8 cellular contexts compared by ENCODE assay signal in genomic region chr19:7869453-7869909, GRCh38. TPM values are rescaled to one million over a fixed set of nuclear protein-coding genes. Genes with fewer than 3 reads are reported as not detected.
A peak's percentile ranks its signal among the peaks of the same experiment; 100 is the strongest.
DNase-seq lines count a peak whose midpoint lies in the region; ATAC-seq and TF ChIP-seq lines count a peak whose summit lies in the region.

No MANE protein-coding gene starts in this region.

- H3K9me3 ChIP-seq in spleen: peaks cover 0 to 3% (median 0%) of the 10 kb centered on the region in 8 donors

- peak overlapping the region; percentile 29 to 74 (median 45) for H3K4me3 ChIP-seq in spleen

- DNase-seq in SKM-1 (lab: John Stamatoyannopoulos, UW; ENCODE audit: unreplicated experiment) (peak; percentile 40), hippocampal formation (lab: John Stamatoyannopoulos, UW) (peak; percentile 5 to 53), spleen (peak; percentile 93), GOT3 (lab: John Stamatoyannopoulos, UW) (no peak), NCI-H1694 (lab: John Stamatoyannopoulos, UW) (no peak)
- peak in 1 of 2 donors; percentile 86 for DNase-seq in activated naive CD4-positive, alpha-beta T cell treated with anti-CD3 and anti-CD28 coated beads, Interleukin-2, amount 50 U/mL, for 72 hours (ENCODE audit: low spot score in 2 of 2)

- no peak overlapping the region for H3K27ac Mint-ChIP-seq in activated naive CD4-positive, alpha-beta T cell treated with anti-CD3 and anti-CD28 coated beads, Interleukin-2, amount 50 U/mL, for 72 hours

- H3K4me1 ChIP-seq in spleen: peaks cover 10 to 73% (median 55%) of the 10 kb centered on the region in 6 donors

- peaks cover 0 to 4% of the 10 kb centered on the region in 2 donors for H3K9me3 Mint-ChIP-seq in activated naive CD4-positive, alpha-beta T cell treated with anti-CD3 and anti-CD28 coated beads, Interleukin-2, amount 50 U/mL, for 72 hours

- intact Hi-C loops in spleen (cut with DNase I; ENCODE audit: low total_unique reads): no loop called here

- H3K36me3 Mint-ChIP-seq in activated naive CD4-positive, alpha-beta T cell treated with anti-CD3 and anti-CD28 coated beads, Interleukin-2, amount 50 U/mL, for 72 hours: no peaks in the 10 kb centered on the region

- H3K36me3 ChIP-seq in spleen: no peaks in the 10 kb centered on the region

- TF ChIP-seq POLR2A in spleen (IDR thresholded peaks at IDR 0.05): no peak

- H3K27me3 ChIP-seq in spleen (replicated peaks in 1 of 7): peaks cover 2 to 88% (median 40%) of the 10 kb centered on the region in 7 donors

- 1 to 17% (median 2%) methylated on average over 2 to 47 of the region's 47 CpGs for WGBS in spleen, 5 donors

- peak; percentile 48 for ATAC-seq in GM18868 (IDR thresholded peaks at IDR 0.05; ENCODE audit: unreplicated experiment)
- peak; percentile 43 for ATAC-seq in HG03066 (IDR thresholded peaks at IDR 0.05; ENCODE audit: low read depth, unreplicated experiment)
- ATAC-seq in activated naive CD4-positive, alpha-beta T cell treated with anti-CD3 and anti-CD28 coated beads, Interleukin-2, amount 50 U/mL, for 72 hours: peak; percentile 48 to 65

- peak in 9 of 11 experiments; percentile 16 to 79 (median 54) for TF ChIP-seq CTCF in spleen (IDR thresholded peaks at IDR 0.05 in 8 of 11, conservative IDR thresholded peaks at IDR 0.05 in 3 of 11)

- peak overlapping the region in 7 of 8 donors; percentile 36 to 87 (median 53) for H3K27ac ChIP-seq in spleen

RNA-seq across cellular contexts. Expression of gene PRR36, which starts 4.7 kb away (rescaled TPM):
- total RNA-seq in activated naive CD4-positive, alpha-beta T cell treated with anti-CD3 and anti-CD28 coated beads, Interleukin-2, amount 50 U/mL, for 72 hours: under 1 TPM; 0.20 to 0.97 TPM
- total RNA-seq in spleen: under 1 TPM in 4 of 7 donors, not detected in 3; 0.09 to 0.43 (median 0.21) TPM
- under 1 TPM; 0.02 to 0.06 (median 0.06) TPM for polyA plus RNA-seq in spleen

RNA-seq across cellular contexts. Expression of gene LRRC8E, which starts 18.8 kb away (rescaled TPM):
- not detected for total RNA-seq in activated naive CD4-positive, alpha-beta T cell treated with anti-CD3 and anti-CD28 coated beads, Interleukin-2, amount 50 U/mL, for 72 hours
- under 1 TPM in 1 of 7 donors, not detected in 6; 0.37 TPM for total RNA-seq in spleen
- polyA plus RNA-seq in spleen: under 1 TPM in 1 of 3 donors, not detected in 2; 0.08 TPM

RNA-seq across cellular contexts. Expression of gene MAP2K7, which starts 34.2 kb away (rescaled TPM):
- 10 to 100 TPM; 38.4 to 55.3 TPM for total RNA-seq in activated naive CD4-positive, alpha-beta T cell treated with anti-CD3 and anti-CD28 coated beads, Interleukin-2, amount 50 U/mL, for 72 hours
- total RNA-seq in spleen: 10 to 100 TPM; 19.5 to 41.3 (median 32.9) TPM
- polyA plus RNA-seq in spleen: 10 to 100 TPM; 12.4 to 44.3 (median 18.9) TPM

RNA-seq across cellular contexts. Expression of gene EVI5L, which starts 39.5 kb away (rescaled TPM):
- 1 to 10 TPM; 4.6 to 7.8 TPM for total RNA-seq in activated naive CD4-positive, alpha-beta T cell treated with anti-CD3 and anti-CD28 coated beads, Interleukin-2, amount 50 U/mL, for 72 hours
- 10 to 100 TPM in 5 of 7 donors, 1 to 10 TPM in 2; 8.6 to 22.8 (median 13.8) TPM for total RNA-seq in spleen
- 1 to 10 TPM; 3.7 to 9.3 (median 3.7) TPM for polyA plus RNA-seq in spleen

RNA-seq across cellular contexts. Expression of gene TGFBR3L, which starts 45.1 kb away (rescaled TPM):
- total RNA-seq in activated naive CD4-positive, alpha-beta T cell treated with anti-CD3 and anti-CD28 coated beads, Interleukin-2, amount 50 U/mL, for 72 hours: 1 to 10 TPM; 3.3 to 5.8 TPM
- total RNA-seq in spleen: not detected
- polyA plus RNA-seq in spleen: under 1 TPM in 1 of 3 donors, not detected in 2; 0.11 TPM

Comparison
In these comparisons a context has a peak if more than half of its experiments do, and no peak if none do; other contexts are left out.
1. DNase-seq: peak in SKM-1 (single experiment), hippocampal formation (2 of 2) and spleen (single experiment); none in GOT3 (single experiment) and NCI-H1694 (single experiment).
2. Peak in every context shown above with its lines, with median percentiles within 50 percentile points of each other: ATAC-seq.